26 cellular contexts compared by ENCODE assay signal in genomic region chr11:26904801-26905200, GRCh38.
"Had no signal": no experiment of that assay in that cellular context is flagged by ENCODE, and none has a peak within 500 bp of the region (broad histone marks: within the 10 kb centered on the region; RNA-seq: fewer than 3 reads in every experiment).

No MANE protein-coding gene starts in this region.

- H3K27ac Mint-ChIP-seq: activated B cell treated with CpG ODN at 0.5 μM for 24 hours; activated CD4-positive, alpha-beta T cell treated with anti-CD3 and anti-CD28 coated beads, Interleukin-2, amount 10 ng/mL, durations not matched to agents 24 days and 14 days; activated naive CD4-positive, alpha-beta T cell treated with anti-CD3 and anti-CD28 coated beads, Interleukin-2, amount 50 U/mL, for 72 hours; activated naive CD8-positive, alpha-beta T cell treated with anti-CD3 and anti-CD28 coated beads, Interleukin-2, amount 50 U/mL, for 24 hours; T-helper 1 cell treated with Interleukin-12 subunit alpha and Interleukin-12 subunit beta and Interleukin-4 antibody, amounts not matched to agents 30 μg/mL and 1 μg/mL, for 36 hours had no signal

- H3K36me3 Mint-ChIP-seq: brain had no signal

- DNase-seq: activated B cell treated with CpG ODN at 0.5 μM for 24 hours; activated CD4-positive, alpha-beta T cell treated with anti-CD3 and anti-CD28 coated beads for 1 hour; activated CD4-positive, alpha-beta T cell treated with anti-CD3 and anti-CD28 coated beads, Interleukin-2, amount 10 ng/mL, durations not matched to agents 24 days and 14 days; activated CD4-positive, alpha-beta T cell treated with anti-CD3 and anti-CD28 coated beads, Interleukin-2, amount 50 U/mL, for 48 hours; activated effector memory CD4-positive, alpha-beta T cell treated with anti-CD3 and anti-CD28 coated beads, Interleukin-2, amount 50 U/mL, for 16 hours; activated naive CD4-positive, alpha-beta T cell treated with Interleukin-2 at 50 U/mL for 16 hours; activated naive CD8-positive, alpha-beta T cell treated with anti-CD3 and anti-CD28 coated beads, Interleukin-2, amount 50 U/mL, for 24 hours; activated T-cell treated with anti-CD3 and anti-CD28 coated beads, Interleukin-2, amount 50 U/mL, for 4 hours; cerebellar nuclear complex; MG63; MV-4-11; NCI-H1092 treated with DMSO at 0.1 percent for 48 hours; NCI-H1417 treated with DMSO at 0.1 percent for 48 hours; NCI-H1694; NCI-H2029; NCI-H2107; NCI-H345; NCI-H510A; SIG-M5; SW 1271 had no signal

- H3K4me2 ChIP-seq: KMS-11 had no signal

- H3K4me3 Mint-ChIP-seq: activated B cell treated with CpG ODN at 0.5 μM for 24 hours; activated CD4-positive, alpha-beta T cell treated with anti-CD3 and anti-CD28 coated beads, Interleukin-2, amount 10 ng/mL, durations not matched to agents 24 days and 14 days; activated naive CD8-positive, alpha-beta T cell treated with anti-CD3 and anti-CD28 coated beads, Interleukin-2, amount 50 U/mL, for 24 hours; activated T-cell treated with anti-CD3 and anti-CD28 coated beads, Interleukin-2, amount 50 U/mL, for 4 hours; brain; T-helper 1 cell treated with Interleukin-12 subunit alpha and Interleukin-12 subunit beta and Interleukin-4 antibody, amounts not matched to agents 30 μg/mL and 1 μg/mL, for 36 hours had no signal

- H3K9me3 ChIP-seq: MG63 had no signal

- ATAC-seq: activated naive CD4-positive, alpha-beta T cell treated with anti-CD3 and anti-CD28 coated beads, Interleukin-2, amount 50 U/mL, for 72 hours; activated naive CD8-positive, alpha-beta T cell treated with anti-CD3 and anti-CD28 coated beads, Interleukin-2, amount 50 U/mL, for 24 hours; activated T-cell treated with anti-CD3 and anti-CD28 coated beads, Interleukin-2, amount 50 U/mL, for 4 hours had no signal

- H3K4me1 Mint-ChIP-seq: activated B cell treated with CpG ODN at 0.5 μM for 24 hours; activated CD4-positive, alpha-beta T cell treated with anti-CD3 and anti-CD28 coated beads, Interleukin-2, amount 10 ng/mL, durations not matched to agents 24 days and 14 days; activated naive CD8-positive, alpha-beta T cell treated with anti-CD3 and anti-CD28 coated beads, Interleukin-2, amount 50 U/mL, for 24 hours had no signal

- H3K36me3 ChIP-seq: cardiac muscle cell, MG63 had no signal

- H3K9ac ChIP-seq: KMS-11 had no signal

- H3K4me3 ChIP-seq: cardiac muscle cell, MG63, SK-N-MC had no signal

- H3K27me3 Mint-ChIP-seq: activated B cell treated with CpG ODN at 0.5 μM for 24 hours; activated CD4-positive, alpha-beta T cell treated with anti-CD3 and anti-CD28 coated beads, Interleukin-2, amount 10 ng/mL, durations not matched to agents 24 days and 14 days; activated naive CD8-positive, alpha-beta T cell treated with anti-CD3 and anti-CD28 coated beads, Interleukin-2, amount 50 U/mL, for 24 hours; brain had no signal

- H3K9me3 Mint-ChIP-seq: activated CD4-positive, alpha-beta T cell treated with anti-CD3 and anti-CD28 coated beads, Interleukin-2, amount 10 ng/mL, durations not matched to agents 24 days and 14 days; activated naive CD8-positive, alpha-beta T cell treated with anti-CD3 and anti-CD28 coated beads, Interleukin-2, amount 50 U/mL, for 24 hours had no signal

- H3K27ac ChIP-seq: cardiac muscle cell, KMS-11, SK-N-MC had no signal

- H3K27me3 ChIP-seq: cardiac muscle cell, MG63 had no signal
